In the genomic region with DNA sequence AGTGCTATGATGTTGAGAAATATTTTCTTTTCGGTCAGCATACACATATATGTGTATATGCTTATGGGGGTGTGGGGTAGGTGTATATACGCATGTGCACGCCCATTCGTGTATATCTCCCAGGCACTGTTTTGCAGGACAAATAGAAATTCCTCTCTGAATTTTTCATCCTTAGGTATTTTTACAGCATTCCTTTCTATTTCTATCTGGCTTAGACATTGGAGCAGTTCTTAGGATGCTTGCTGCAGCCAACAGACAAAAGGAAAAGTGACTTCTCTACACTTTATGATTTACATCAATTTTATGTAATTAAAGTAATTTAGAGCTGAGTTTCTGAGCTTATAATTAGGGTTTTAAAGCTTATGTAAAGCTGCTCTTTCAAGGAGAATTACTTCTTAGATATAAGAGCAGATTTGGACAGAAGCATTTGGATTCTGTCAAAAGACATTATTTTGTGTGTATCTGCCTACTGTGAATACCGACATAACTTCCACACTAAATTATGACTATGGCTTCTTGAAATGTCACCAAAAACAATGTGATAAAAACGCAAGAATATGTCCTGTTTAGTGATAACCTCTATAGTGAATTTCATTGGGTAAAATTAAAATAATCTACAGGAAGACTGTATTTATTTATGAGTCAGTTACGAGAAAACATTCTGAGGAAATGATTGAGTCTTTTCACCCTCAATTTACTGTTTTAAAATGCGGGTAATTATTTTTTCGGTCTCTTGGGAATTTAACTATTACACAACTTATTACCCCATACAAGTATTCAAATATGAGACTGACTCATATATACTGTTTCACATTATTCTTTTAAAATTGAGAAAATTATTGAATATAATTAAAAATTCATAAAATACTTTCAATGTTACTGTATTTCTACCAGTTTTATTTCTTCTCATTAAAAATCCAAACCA, we compare ENCODE assay signal across 20 cellular contexts. TPM values are rescaled to one million over a fixed set of nuclear protein-coding genes. Genes with fewer than 3 reads are reported as not detected.
DNase-seq lines count a peak whose midpoint lies in the region; ATAC-seq and TF ChIP-seq lines count a peak whose summit lies in the region.
"Had no signal": no experiment of that assay in that cellular context is flagged by ENCODE, and none has a peak within 500 bp of the region (broad histone marks: within the 10 kb centered on the region; RNA-seq: fewer than 3 reads in every experiment).

No MANE protein-coding gene starts in this region.

- peaks cover 13% of the 10 kb centered on the region for H3K4me1 ChIP-seq in A673 (ENCODE audit: insufficient read depth, low read length, poor library complexity, severe bottlenecking)
- H3K4me1 ChIP-seq in GM23248 (ENCODE audit: insufficient read depth): no peaks in the 10 kb centered on the region
- H3K4me1 ChIP-seq in left lung: no peaks in the 10 kb centered on the region
- H3K4me1 ChIP-seq: Caco-2, Peyer's patch had no signal

- H4K20me1 ChIP-seq in GM23248 (ENCODE audit: insufficient read depth): no peaks in the 10 kb centered on the region

- BruUV-seq in A673 (replicated peaks; lab: Mats Ljungman, UMichigan): no TSS peak

- POLR2A ChIA-PET in A673 (lab: Charles Lee; ENCODE audit: low non-redundant PET): interaction anchor here (0.6 kb wide), 1 partner anchor 12 kb away, joined by 3 read pairs; no protein-coding TSS in a partner anchor

- WGBS in GM23248 (ENCODE audit: low coverage in 1 of 2, low lambda C conversion rate in 2 of 2, missing lambda C conversion rate in 2 of 2), 2 experiments: 69 to 71% methylated on average over 9 of the region's 9 CpGs

- 0 out of 2 replicates have a peak, but pooled peaks cover 9% of the 10 kb centered on the region for H3F3A ChIP-seq in GM23248 (ENCODE audit: insufficient read depth)

- TF ChIP-seq CTCF in A673 (conservative IDR thresholded peaks at IDR 0.05; ENCODE audit: low read depth, low read length) (no peak), cardiac fibroblast (IDR thresholded peaks at IDR 0.05; ENCODE audit: low read depth, low read length) (no peak), left lung (IDR thresholded peaks at IDR 0.05) (no peak)

- no peaks in the 10 kb centered on the region for H3K9me2 ChIP-seq in GM23248 (ENCODE audit: insufficient read depth)

- H3K27ac ChIP-seq in A673 (ENCODE audit: low read depth, low read length, poor library complexity, severe bottlenecking): no peak overlapping the region
- no peak overlapping the region for H3K27ac ChIP-seq in GM23248
- no peak overlapping the region for H3K27ac ChIP-seq in left lung
- H3K27ac ChIP-seq: Peyer's patch had no signal

- H3K9ac ChIP-seq in GM23248: no peak overlapping the region

- ATAC-seq in left lung: no peak

- H3K4me3 ChIP-seq in A673 (ENCODE audit: low read depth, low read length, poor library complexity, severe bottlenecking): no peak overlapping the region
- H3K4me3 ChIP-seq in GM23248: no peak overlapping the region
- H3K4me3 ChIP-seq in cardiac fibroblast (replicated peaks in 1 of 2; ENCODE audit: low read depth in 2 of 2, low read length in 2 of 2): no peak overlapping the region
- H3K4me3 ChIP-seq in left lung: no peak overlapping the region
- H3K4me3 ChIP-seq: Peyer's patch had no signal

- intact Hi-C loops in A673 (cut with micrococcal nuclease; ENCODE audit: unreplicated experiment) (no loop called here), left lung (cut with DNase I) (no loop called here)

- no peak overlapping the region for H2AFZ ChIP-seq in GM23248

- no peaks in the 10 kb centered on the region for H3K27me3 ChIP-seq in A673 (replicated peaks; ENCODE audit: insufficient read depth, low read depth, low read length, poor library complexity)
- H3K27me3 ChIP-seq in GM23248 (replicated peaks; ENCODE audit: insufficient read depth): no peaks in the 10 kb centered on the region
- H3K27me3 ChIP-seq in left lung: no peaks in the 10 kb centered on the region
- H3K27me3 ChIP-seq: Peyer's patch had no signal

- in situ Hi-C loops in GM23248 (cut with MboI): no loop called here

- H3K4me2 ChIP-seq in GM23248 (ENCODE audit: unreplicated experiment): peak overlapping the region; percentile 37

- no peaks in the 10 kb centered on the region for H3K36me3 ChIP-seq in A673 (ENCODE audit: insufficient read depth, low read length, poor library complexity, severe bottlenecking)
- H3K36me3 ChIP-seq in GM23248 (ENCODE audit: low read depth): no peaks in the 10 kb centered on the region
- H3K36me3 ChIP-seq in left lung: no peaks in the 10 kb centered on the region
- H3K36me3 ChIP-seq: Peyer's patch had no signal

- peak; percentile 71 for DNase-seq in A673 (ENCODE audit: low spot score)
- peak; percentile 34 for DNase-seq in GM23248
- DNase-seq in cardiac fibroblast (ENCODE audit: low read depth in 2 of 2): peak; percentile 43 to 78
- DNase-seq in iris pigment epithelial cell (ENCODE audit: low read depth): peak; percentile 43
- DNase-seq in activated T-cell treated with anti-CD3 and anti-CD28 coated beads for 4 hours: no peak
- DNase-seq in left lung: no peak
- DNase-seq in SW480 (ENCODE audit: low spot score): no peak
- DNase-seq in ureter (ENCODE audit: low spot score): no peak
- DNase-seq: 8988T, Caco-2, GF-D8, HFFc6, MM.1S, NCI-H1105, NCI-H187 treated with DMSO at 0.1 percent for 48 hours, NCI-H2171 treated with DMSO at 0.1 percent for 48 hours, NCI-H510A, NCI-H82, Peyer's patch, Right ventricle myocardium superior had no signal

- no peaks in the 10 kb centered on the region for H3K9me3 ChIP-seq in A673 (ENCODE audit: low read depth, low read length, poor library complexity, severe bottlenecking)
- H3K9me3 ChIP-seq in GM23248 (ENCODE audit: low read depth): no peaks in the 10 kb centered on the region
- H3K9me3 ChIP-seq in left lung: no peaks in the 10 kb centered on the region
- H3K9me3 ChIP-seq: Caco-2, Peyer's patch had no signal

- CTCF ChIA-PET in A673 (lab: Charles Lee): no interaction called here

- H3K79me2 ChIP-seq in GM23248 (ENCODE audit: insufficient read depth): no peaks in the 10 kb centered on the region

RNA-seq across cellular contexts. Expression of a gene that starts 21.3 kb away (rescaled TPM):
- total RNA-seq in A673 (2021): 33.4 and 34.2 TPM in 2 replicates
- total RNA-seq in GM23248 (2014; rRNA removed; shearing (Covaris generic)): 16.4 and 26.1 TPM in 2 replicates
- 20.5 and 25.2 TPM in 2 replicates for polyA plus RNA-seq in GM23248 (2016; fragmentation: Nextera tagmentation; extraction: Ambion mirVana)
- 10 to 100 TPM; 15.3 to 15.8 TPM for total RNA-seq in left lung
- 22.0 TPM for total RNA-seq in ureter

RNA-seq across cellular contexts. Expression of a gene that starts 21.5 kb away (rescaled TPM):
- 5.7 and 11.9 TPM in 2 replicates for total RNA-seq in A673 (2021)
- total RNA-seq in GM23248 (2014; rRNA removed; shearing (Covaris generic)): 23.5 and 34.4 TPM in 2 replicates
- polyA plus RNA-seq in GM23248 (2016; fragmentation: Nextera tagmentation; extraction: Ambion mirVana): 26.8 and 28.9 TPM in 2 replicates
- total RNA-seq in left lung: 10 to 100 TPM; 51.0 to 68.5 TPM
- total RNA-seq in ureter: 89.9 TPM

Comparison
In these comparisons a context has a peak if more than half of its experiments do, and no peak if none do; other contexts are left out.
1. DNase-seq: peak in A673 (single experiment), GM23248 (single experiment), cardiac fibroblast (2 of 2) and iris pigment epithelial cell (single experiment); none in activated T-cell treated with anti-CD3 and anti-CD28 coated beads for 4 hours (single experiment), left lung (0 of 2), SW480 (single experiment) and ureter (single experiment).